ENCODE assay signal across 9 cellular contexts in genomic region chr3:13352621-13353131, GRCh38.
DNase-seq lines count a peak whose midpoint lies in the region; ATAC-seq, FAIRE-seq and TF ChIP-seq lines count a peak whose summit lies in the region.
"Had no signal": no experiment of that assay in that cellular context is flagged by ENCODE, and none has a peak within 500 bp of the region (broad histone marks: within the 10 kb centered on the region; RNA-seq: fewer than 3 reads in every experiment).

No MANE protein-coding gene starts in this region.

- H3K36me3 ChIP-seq in IMR-90 (ENCODE audit: control insufficient read depth, insufficient read depth, low read length): no peaks in the 10 kb centered on the region
- no peaks in the 10 kb centered on the region for H3K36me3 ChIP-seq in mesodermal cell (ENCODE audit: control insufficient read depth, insufficient read depth, low read length)
- H3K36me3 ChIP-seq in kidney (ENCODE audit: control insufficient read depth in 1 of 2, insufficient read depth in 2 of 2, low read length in 2 of 2): peaks cover 15 to 30% of the 10 kb centered on the region in 2 donors

- FAIRE-seq in kidney (lab: Jason Lieb, UNC): no peak

- H3K4me1 ChIP-seq in IMR-90 (ENCODE audit: control insufficient read depth, insufficient read depth, low read length): peaks cover 8% of the 10 kb centered on the region
- peaks cover 36% of the 10 kb centered on the region for H3K4me1 ChIP-seq in mesodermal cell (ENCODE audit: control insufficient read depth, insufficient read depth, low read length, poor library complexity, severe bottlenecking)
- no peaks in the 10 kb centered on the region for H3K4me1 ChIP-seq in kidney (ENCODE audit: control insufficient read depth in 1 of 2, insufficient read depth in 1 of 2, low read depth in 1 of 2, low read length in 2 of 2)

- peak overlapping the region; percentile 10; the same call in 1 of the 2 replicates for H4K91ac ChIP-seq in IMR-90 (ENCODE audit: insufficient read depth, low read depth, low read length)

- TF ChIP-seq POLR2A in IMR-90 (IDR thresholded peaks at IDR 0.05; ENCODE audit: low read depth, low read length): no peak

- intact Hi-C loops in CD14-positive monocyte (cut with micrococcal nuclease): no loop called here
- intact Hi-C loops in IMR-90 (cut with micrococcal nuclease): no loop called here
- intact Hi-C loops in kidney (cut with DNase I): no loop called here

- no TSS peak for BruUV-seq in IMR-90 (replicated peaks; lab: Mats Ljungman, UMichigan)

- TF ChIP-seq CTCF in CD14-positive monocyte (IDR thresholded peaks at IDR 0.05) (no peak), IMR-90 (conservative IDR thresholded peaks at IDR 0.05; ENCODE audit: low read depth, low read length) (no peak), kidney (IDR thresholded peaks at IDR 0.05; ENCODE audit: borderline replicate concordance, extremely low read depth, insufficient read depth) (no peak)

- DNase-seq in CD14-positive monocyte (ENCODE audit: low spot score) (peak; percentile 82), IMR-90 (peak; percentile 41), kidney (no peak)
- peak; percentile 54 for DNase-seq in activated T-cell treated with anti-CD3 and anti-CD28 coated beads, Interleukin-2, amount 50 U/mL, for 24 hours
- DNase-seq: NCI-H446 treated with DMSO at 0.1 percent for 48 hours had no signal

- dilution Hi-C loops in IMR-90 (cut with HindIII; ENCODE audit: low sequenced_read_pairs, unreplicated experiment): no loop called here

- no peak overlapping the region for H3K23ac ChIP-seq in IMR-90 (ENCODE audit: low read depth, low read length)

- H3K4ac ChIP-seq in IMR-90 (ENCODE audit: low read depth, low read length): no peak overlapping the region

- no peak overlapping the region for H2AK5ac ChIP-seq in IMR-90 (ENCODE audit: low read depth, low read length)

- H3K9me3 Mint-ChIP-seq in CD14-positive monocyte: peaks cover 0 to 3% (median 0%) of the 10 kb centered on the region in 7 donors
- no peaks in the 10 kb centered on the region for H3K9me3 Mint-ChIP-seq in activated T-cell treated with anti-CD3 and anti-CD28 coated beads, Interleukin-2, amount 50 U/mL, for 24 hours

- no peak overlapping the region for H3K56ac ChIP-seq in IMR-90 (ENCODE audit: extremely low read depth, insufficient read depth, low read length)

- no peak overlapping the region for H3K18ac ChIP-seq in IMR-90 (ENCODE audit: low read depth, low read length)

- POLR2A ChIA-PET in IMR-90 (lab: Charles Lee; ENCODE audit: unreplicated experiment): no interaction called here

- H2BK15ac ChIP-seq in IMR-90 (ENCODE audit: low read depth, low read length): no peak overlapping the region; the same call in 2 of the 3 replicates

- H2BK120ac ChIP-seq in IMR-90 (ENCODE audit: low read depth, low read length): no peak overlapping the region

- no peak for TF ChIP-seq RAD21 in IMR-90 (IDR thresholded peaks at IDR 0.05; ENCODE audit: low read length)

- no peaks in the 10 kb centered on the region for H3K9me3 ChIP-seq in IMR-90 (ENCODE audit: control insufficient read depth, insufficient read depth, low read length)
- H3K9me3 ChIP-seq in mesodermal cell (ENCODE audit: control insufficient read depth, low read length): no peaks in the 10 kb centered on the region
- H3K9me3 ChIP-seq in kidney (ENCODE audit: control insufficient read depth in 1 of 2, low read length in 2 of 2): no peaks in the 10 kb centered on the region

- no peak for ATAC-seq in IMR-90 (ENCODE audit: low read depth)
- no peak for ATAC-seq in HG03378 (IDR thresholded peaks at IDR 0.05; ENCODE audit: unreplicated experiment)
- ATAC-seq in GM21526 (IDR thresholded peaks at IDR 0.05; ENCODE audit: low FRiP score, unreplicated experiment): no peak
- no peak for ATAC-seq in HG02938 (IDR thresholded peaks at IDR 0.05; ENCODE audit: unreplicated experiment)

- H4K5ac ChIP-seq in IMR-90 (ENCODE audit: low read depth, low read length): no peak overlapping the region

- H3K9me1 ChIP-seq in IMR-90 (ENCODE audit: insufficient read depth, low read length): peaks cover 4% of the 10 kb centered on the region; the same call in 1 of the 2 replicates

- H3K27me3 Mint-ChIP-seq in CD14-positive monocyte (ENCODE audit: low read depth in 3 of 3): no peaks in the 10 kb centered on the region
- no peaks in the 10 kb centered on the region for H3K27me3 Mint-ChIP-seq in activated T-cell treated with anti-CD3 and anti-CD28 coated beads, Interleukin-2, amount 50 U/mL, for 24 hours

- H2AFZ ChIP-seq in IMR-90 (replicated peaks; ENCODE audit: low read length, poor library complexity): peak overlapping the region; percentile 77

- no peak overlapping the region for H3K4me2 ChIP-seq in IMR-90 (ENCODE audit: low read depth, low read length)

- no peak overlapping the region for H2BK20ac ChIP-seq in IMR-90 (ENCODE audit: low read depth, low read length)

- H3K9ac ChIP-seq in IMR-90 (ENCODE audit: low read depth, low read length) (no peak overlapping the region), kidney (ENCODE audit: low read length in 2 of 2) (no peak overlapping the region)

- H2AK9ac ChIP-seq in IMR-90 (replicated peaks; ENCODE audit: low read depth, low read length, poor library complexity): no peak overlapping the region

- in situ Hi-C loops in IMR-90 (cut with MboI; ENCODE audit: low sequenced_read_pairs): no loop called here

- CTCF ChIA-PET in IMR-90 (lab: Yijun Ruan, JAX): no interaction called here

- no peak overlapping the region for H3K27ac ChIP-seq in IMR-90 (ENCODE audit: insufficient read depth, low read length)
- peak overlapping the region; percentile 36 for H3K27ac ChIP-seq in mesodermal cell (ENCODE audit: low read depth, low read length, severe bottlenecking)
- no peak overlapping the region for H3K27ac ChIP-seq in kidney (ENCODE audit: low read depth in 2 of 2, low read length in 2 of 2)

- WGBS in IMR-90 (ENCODE audit: extremely low coverage in 2 of 2, insufficient read length in 1 of 2), 2 experiments: 61% methylated on average over 3 of the region's 7 CpGs; no CpG with 5 or more reads in 1 of the 2 experiments
- WGBS in mesodermal cell (ENCODE audit: insufficient coverage in 2 of 2), 2 experiments: 78 to 96% methylated on average over 5 to 7 of the region's 7 CpGs

- H4K8ac ChIP-seq in IMR-90 (ENCODE audit: low read depth in 2 of 2, low read length in 2 of 2): no peak overlapping the region; a peak in 2 of 4 replicates

- no peak overlapping the region for H3K14ac ChIP-seq in IMR-90 (replicated peaks; ENCODE audit: low read depth, low read length)

- peak overlapping the region; percentile 82 to 91 (median 85) for H3K27ac Mint-ChIP-seq in CD14-positive monocyte
- H3K27ac Mint-ChIP-seq in activated T-cell treated with anti-CD3 and anti-CD28 coated beads, Interleukin-2, amount 50 U/mL, for 24 hours: peak overlapping the region; percentile 93

- peak overlapping the region in 1 of 2 donors; percentile 26 for H3K4me3 Mint-ChIP-seq in CD14-positive monocyte
- no peak overlapping the region for H3K4me3 Mint-ChIP-seq in activated T-cell treated with anti-CD3 and anti-CD28 coated beads, Interleukin-2, amount 50 U/mL, for 24 hours

- peaks cover 10% of the 10 kb centered on the region; the same call in 1 of the 2 replicates for H3K27me3 ChIP-seq in IMR-90 (ENCODE audit: control insufficient read depth, insufficient read depth, low read length)

- H3K79me1 ChIP-seq in IMR-90 (ENCODE audit: low read depth in 1 of 2, low read length in 2 of 2): no peaks in the 10 kb centered on the region

- H3K4me3 ChIP-seq in IMR-90 (ENCODE audit: insufficient read depth, low read depth, low read length) (no peak overlapping the region), mesodermal cell (ENCODE audit: extremely low read depth, insufficient read depth, low read length, poor library complexity, severe bottlenecking) (no peak overlapping the region), kidney (ENCODE audit: low read length in 2 of 2) (no peak overlapping the region)

- H3K4me1 Mint-ChIP-seq in CD14-positive monocyte: peaks cover 35% of the 10 kb centered on the region
- H3K4me1 Mint-ChIP-seq in activated T-cell treated with anti-CD3 and anti-CD28 coated beads, Interleukin-2, amount 50 U/mL, for 24 hours (ENCODE audit: low read depth): peaks cover 65% of the 10 kb centered on the region

- H3K36me3 Mint-ChIP-seq in CD14-positive monocyte: peaks cover 85 to 99% of the 10 kb centered on the region in 2 donors
- peaks cover 99% of the 10 kb centered on the region for H3K36me3 Mint-ChIP-seq in activated T-cell treated with anti-CD3 and anti-CD28 coated beads, Interleukin-2, amount 50 U/mL, for 24 hours (ENCODE audit: low read depth)

- no peak overlapping the region for H2BK5ac ChIP-seq in IMR-90 (ENCODE audit: low read depth, low read length, poor library complexity, severe bottlenecking)

- no peaks in the 10 kb centered on the region; the same call in 1 of the 2 replicates for H4K20me1 ChIP-seq in IMR-90 (ENCODE audit: insufficient read depth, low read length)

TF ChIP-seq in IMR-90, 13 proteins besides CTCF, POLR2A, EP300 and RAD21 (continues in another document):
- no peak for TF ChIP-seq USF2 (IDR thresholded peaks at IDR 0.05; ENCODE audit: low read depth, low read length)
- no peak for TF ChIP-seq RFX5 (IDR thresholded peaks at IDR 0.05; ENCODE audit: low read depth, low read length)
- no peak for TF ChIP-seq CEBPB (IDR thresholded peaks at IDR 0.05; ENCODE audit: low read depth, low read length)
- no peak for TF ChIP-seq CHD1 (IDR thresholded peaks at IDR 0.05; ENCODE audit: low read depth, low read length)
- TF ChIP-seq ELK1 (IDR thresholded peaks at IDR 0.05; ENCODE audit: borderline replicate concordance, low read depth, low read length): no peak
- no peak for TF ChIP-seq SMC3 (IDR thresholded peaks at IDR 0.05; ENCODE audit: low read depth, low read length)
- no peak for TF ChIP-seq BHLHE40 (IDR thresholded peaks at IDR 0.05; ENCODE audit: low read depth, low read length)
- TF ChIP-seq MAZ (IDR thresholded peaks at IDR 0.05; ENCODE audit: borderline replicate concordance, low read depth, low read length): no peak
